ENCODE assay signal across 20 cellular contexts in genomic region chr13:43864921-43865320, GRCh38. TPM values are rescaled to one million over a fixed set of nuclear protein-coding genes. Genes with fewer than 3 reads are reported as not detected.
A peak's percentile ranks its signal among the peaks of the same experiment; 100 is the strongest.
DNase-seq lines count a peak whose midpoint lies in the region; ATAC-seq, FAIRE-seq and TF ChIP-seq lines count a peak whose summit lies in the region.
"Had no signal": no experiment of that assay in that cellular context is flagged by ENCODE, and none has a peak within 500 bp of the region (broad histone marks: within the 10 kb centered on the region; RNA-seq: fewer than 3 reads in every experiment).

No MANE protein-coding gene starts in this region.

- no peak overlapping the region; the same call in 1 of the 2 replicates for H4K91ac ChIP-seq in IMR-90 (ENCODE audit: insufficient read depth, low read depth, low read length)

- ATAC-seq in IMR-90 (ENCODE audit: low read depth) (no peak), HG02798 (IDR thresholded peaks at IDR 0.05; ENCODE audit: poor library complexity, unreplicated experiment) (no peak)
- ATAC-seq: A549, HepG2 had no signal

- H3K36me3 Mint-ChIP-seq in progenitor cell of endocrine pancreas (ENCODE audit: insufficient read depth) = peaks cover 18% of the 10 kb centered on the region

- CTCF ChIA-PET in IMR-90 (lab: Yijun Ruan, JAX) (no interaction called here), PC-9 (lab: Charles Lee) (no interaction called here)

- peaks cover 3% of the 10 kb centered on the region for H3K9me3 Mint-ChIP-seq in progenitor cell of endocrine pancreas (ENCODE audit: low read depth)
- H3K9me3 Mint-ChIP-seq: CD4-positive, alpha-beta T cell had no signal

- no peaks in the 10 kb centered on the region; the same call in 1 of the 2 replicates for H3K4me1 ChIP-seq in IMR-90 (ENCODE audit: control insufficient read depth, insufficient read depth, low read length)
- H3K4me1 ChIP-seq in PC-9 (replicated peaks; ENCODE audit: insufficient read depth) = peaks cover 21% of the 10 kb centered on the region
- H3K4me1 ChIP-seq: Caco-2 had no signal

- no peak overlapping the region for H3K14ac ChIP-seq in IMR-90 (replicated peaks; ENCODE audit: low read depth, low read length)

- H2AFZ ChIP-seq in IMR-90 (replicated peaks; ENCODE audit: low read length, poor library complexity) = no peak overlapping the region
- H2AFZ ChIP-seq in PC-9 = no peak overlapping the region

- intact Hi-C loops in IMR-90 (cut with micrococcal nuclease) (no loop called here), PC-9 (cut with micrococcal nuclease; ENCODE audit: unreplicated experiment) (no loop called here)

- no peak for TF ChIP-seq POLR2A in IMR-90 (IDR thresholded peaks at IDR 0.05; ENCODE audit: low read depth, low read length)

- H3K4me3 Mint-ChIP-seq in progenitor cell of endocrine pancreas (ENCODE audit: low read depth) = no peak overlapping the region
- H3K4me3 Mint-ChIP-seq: CD4-positive, alpha-beta T cell had no signal

- H3K56ac ChIP-seq in IMR-90 (ENCODE audit: extremely low read depth, insufficient read depth, low read length) = no peak overlapping the region

- dilution Hi-C loops in IMR-90 (cut with HindIII; ENCODE audit: low sequenced_read_pairs, unreplicated experiment) = no loop called here

- peak overlapping the region; percentile 66 for H2BK20ac ChIP-seq in IMR-90 (ENCODE audit: low read depth, low read length)

- H4K5ac ChIP-seq in IMR-90 (ENCODE audit: low read depth, low read length) = peak overlapping the region; percentile 81; the same call in 1 of the 2 replicates

- no peak overlapping the region; the same call in 1 of the 2 replicates for H3K4ac ChIP-seq in IMR-90 (ENCODE audit: low read depth, low read length)

- FAIRE-seq in urothelium cell line (lab: Jason Lieb, UNC) = no peak
- FAIRE-seq: A549, D721Med, G401.6, GM12892, GM18507, H54, HepG2 had no signal

- TF ChIP-seq CTCF in IMR-90 (conservative IDR thresholded peaks at IDR 0.05; ENCODE audit: low read depth, low read length) = no peak
- no peak for TF ChIP-seq CTCF in PC-9 (conservative IDR thresholded peaks at IDR 0.05)
- no peak for TF ChIP-seq CTCF in progenitor cell of endocrine pancreas (IDR thresholded peaks at IDR 0.05; ENCODE audit: unreplicated experiment)

- no peaks in the 10 kb centered on the region for H3K27me3 Mint-ChIP-seq in progenitor cell of endocrine pancreas
- H3K27me3 Mint-ChIP-seq: CD4-positive, alpha-beta T cell had no signal

- in situ Hi-C loops in IMR-90 (cut with MboI; ENCODE audit: low sequenced_read_pairs) = no loop called here

- H3K23ac ChIP-seq in IMR-90 (ENCODE audit: low read depth, low read length) = no peak overlapping the region

- peak overlapping the region; percentile 80; the same call in 1 of the 2 replicates for H2AK5ac ChIP-seq in IMR-90 (ENCODE audit: low read depth, low read length)

- no peaks in the 10 kb centered on the region; the same call in 1 of the 2 replicates for H3K9me3 ChIP-seq in IMR-90 (ENCODE audit: control insufficient read depth, insufficient read depth, low read length)
- 0 out of 2 replicates have a peak, but pooled peaks cover 3% of the 10 kb centered on the region for H3K9me3 ChIP-seq in PC-9 (ENCODE audit: insufficient read depth, low read depth)
- H3K9me3 ChIP-seq: A549, Caco-2 had no signal

- H4K8ac ChIP-seq in IMR-90 (ENCODE audit: low read depth in 2 of 2, low read length in 2 of 2) = no peak overlapping the region; a peak in 1 of 4 replicates

- H2AK9ac ChIP-seq in IMR-90 (replicated peaks; ENCODE audit: low read depth, low read length, poor library complexity) = no peak overlapping the region

- H2BK120ac ChIP-seq in IMR-90 (ENCODE audit: low read depth, low read length) = peak overlapping the region; percentile 57; the same call in 1 of the 2 replicates

- H3K4me2 ChIP-seq in IMR-90 (ENCODE audit: low read depth, low read length) = no peak overlapping the region
- H3K4me2 ChIP-seq in PC-9 = no peak overlapping the region

- no peak overlapping the region; the same call in 2 of the 3 replicates for H2BK15ac ChIP-seq in IMR-90 (ENCODE audit: low read depth, low read length)

- no peak overlapping the region for H3K27ac Mint-ChIP-seq in progenitor cell of endocrine pancreas
- H3K27ac Mint-ChIP-seq: CD4-positive, alpha-beta T cell had no signal

- no peaks in the 10 kb centered on the region for H3K9me2 ChIP-seq in PC-9 (ENCODE audit: insufficient read depth)

- no peak for TF ChIP-seq RAD21 in IMR-90 (IDR thresholded peaks at IDR 0.05; ENCODE audit: low read length)

- H3K36me3 ChIP-seq in IMR-90 (ENCODE audit: control insufficient read depth, insufficient read depth, low read length) = no peaks in the 10 kb centered on the region
- H3K36me3 ChIP-seq in PC-9 (ENCODE audit: low read depth) = 0 out of 2 replicates have a peak, but pooled peaks cover 5% of the 10 kb centered on the region

- H3F3A ChIP-seq in PC-9 (ENCODE audit: insufficient read depth, low read depth) = no peaks in the 10 kb centered on the region

- H3K4me3 ChIP-seq in IMR-90 (ENCODE audit: insufficient read depth, low read depth, low read length) = no peak overlapping the region
- H3K4me3 ChIP-seq in PC-9 = no peak overlapping the region
- H3K4me3 ChIP-seq: A549, GM23248 had no signal

- H3K79me2 ChIP-seq in PC-9 (ENCODE audit: low read depth) = no peaks in the 10 kb centered on the region

- H4K20me1 ChIP-seq in IMR-90 (ENCODE audit: insufficient read depth, low read length) = no peaks in the 10 kb centered on the region
- H4K20me1 ChIP-seq in PC-9 (ENCODE audit: insufficient read depth) = no peaks in the 10 kb centered on the region

- H3K27ac ChIP-seq in IMR-90 (ENCODE audit: insufficient read depth, low read length) (peak overlapping the region; percentile 16; the same call in 1 of the 2 replicates), PC-9 (peak overlapping the region; percentile 87), epithelial cell of prostate (peak overlapping the region; percentile 81)
- H3K27ac ChIP-seq: C4-2B had no signal

- H3K9ac ChIP-seq in IMR-90 (ENCODE audit: low read depth, low read length) = no peak overlapping the region

- no peaks in the 10 kb centered on the region for H3K4me1 Mint-ChIP-seq in progenitor cell of endocrine pancreas (ENCODE audit: low read depth)

- POLR2A ChIA-PET in IMR-90 (lab: Charles Lee; ENCODE audit: unreplicated experiment) (no interaction called here), PC-9 (lab: Charles Lee; ENCODE audit: unreplicated experiment) (no interaction called here)

- H3K27me3 ChIP-seq in IMR-90 (ENCODE audit: control insufficient read depth, insufficient read depth, low read length) = no peaks in the 10 kb centered on the region
- no peaks in the 10 kb centered on the region for H3K27me3 ChIP-seq in PC-9 (ENCODE audit: insufficient read depth, low read depth)

- WGBS in IMR-90 (ENCODE audit: extremely low coverage in 2 of 2, insufficient read length in 1 of 2), 2 experiments = no CpG with 5 or more reads among the region's 4 CpGs

- peak overlapping the region; percentile 1 for H2BK5ac ChIP-seq in IMR-90 (ENCODE audit: low read depth, low read length, poor library complexity, severe bottlenecking)

- H3K9me1 ChIP-seq in IMR-90 (ENCODE audit: insufficient read depth, low read length) = no peaks in the 10 kb centered on the region

- BruUV-seq in IMR-90 (replicated peaks; lab: Mats Ljungman, UMichigan) (no TSS peak), PC-9 (replicated peaks; lab: Mats Ljungman, UMichigan) (no TSS peak)

- peak overlapping the region; percentile 61; the same call in 1 of the 2 replicates for H3K18ac ChIP-seq in IMR-90 (ENCODE audit: low read depth, low read length)

- DNase-seq in IMR-90 (no peak), PC-9 (no peak), epithelial cell of prostate (ENCODE audit: low read depth, low spot score) (no peak), urothelium cell line (ENCODE audit: low spot score) (peak; percentile 2), NOMO-1 treated with DMSO at 0.1 percent for 48 hours (lab: John Stamatoyannopoulos, UW; ENCODE audit: unreplicated experiment) (no peak), progenitor cell of endocrine pancreas (ENCODE audit: low spot score, unreplicated experiment) (no peak)
- DNase-seq: AML-193; Caco-2; CD4-positive, alpha-beta T cell; GM23248; HCEC 1CT had no signal

- no peaks in the 10 kb centered on the region for H3K79me1 ChIP-seq in IMR-90 (ENCODE audit: low read depth in 1 of 2, low read length in 2 of 2)

TF ChIP-seq in IMR-90, 13 proteins besides CTCF, POLR2A, EP300 and RAD21 (continues in another document):
- TF ChIP-seq MXI1 (IDR thresholded peaks at IDR 0.05; ENCODE audit: borderline replicate concordance, low read depth, low read length) (no peak), MAZ (IDR thresholded peaks at IDR 0.05; ENCODE audit: borderline replicate concordance, low read depth, low read length) (no peak), RFX5 (IDR thresholded peaks at IDR 0.05; ENCODE audit: low read depth, low read length) (no peak), SMC3 (IDR thresholded peaks at IDR 0.05; ENCODE audit: low read depth, low read length) (no peak), NFE2L2 (IDR thresholded peaks at IDR 0.05; ENCODE audit: low read depth, low read length) (no peak), CEBPB (IDR thresholded peaks at IDR 0.05; ENCODE audit: low read depth, low read length) (no peak)
- TF ChIP-seq, protein P1, sequence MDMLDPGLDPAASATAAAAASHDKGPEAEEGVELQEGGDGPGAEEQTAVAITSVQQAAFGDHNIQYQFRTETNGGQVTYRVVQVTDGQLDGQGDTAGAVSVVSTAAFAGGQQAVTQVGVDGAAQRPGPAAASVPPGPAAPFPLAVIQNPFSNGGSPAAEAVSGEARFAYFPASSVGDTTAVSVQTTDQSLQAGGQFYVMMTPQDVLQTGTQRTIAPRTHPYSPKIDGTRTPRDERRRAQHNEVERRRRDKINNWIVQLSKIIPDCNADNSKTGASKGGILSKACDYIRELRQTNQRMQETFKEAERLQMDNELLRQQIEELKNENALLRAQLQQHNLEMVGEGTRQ (IDR thresholded peaks at IDR 0.05; ENCODE audit: low read depth, low read length) = no peak

RNA-seq across cellular contexts. Expression of gene CCDC122, which starts 14.6 kb away (rescaled TPM):
- total RNA-seq in IMR-90 (2012; rRNA removed) (0.72 and 1.9 TPM in 2 replicates), PC-9 (2021) (7.4 and 7.9 TPM in 2 replicates), progenitor cell of endocrine pancreas (12.4 and 12.9 TPM in 2 replicates)
- polyA plus RNA-seq in IMR-90 (2012; rRNA removed) = 0.27 and 0.70 TPM in 2 replicates
- polyA plus RNA-seq in IMR-90 (2012; cell fraction: cytosol; rRNA removed) = 0.12 and 0.21 TPM in 2 replicates
- 0.14 and 1.9 TPM in 2 replicates for polyA plus RNA-seq in IMR-90 (2012; cell fraction: nucleus; rRNA removed; ENCODE audit: low replicate concordance)

RNA-seq across cellular contexts. Expression of gene LACC1, which starts 14.8 kb away (rescaled TPM):
- total RNA-seq in IMR-90 (2012; rRNA removed) (4.4 and 4.7 TPM in 2 replicates), PC-9 (2021) (2.4 and 3.0 TPM in 2 replicates), progenitor cell of endocrine pancreas (2.9 and 3.8 TPM in 2 replicates)
- 1.5 and 3.2 TPM in 2 replicates for polyA plus RNA-seq in IMR-90 (2012; rRNA removed)
- polyA plus RNA-seq in IMR-90 (2012; cell fraction: cytosol; rRNA removed) = 0.76 and 0.83 TPM in 2 replicates
- polyA plus RNA-seq in IMR-90 (2012; cell fraction: nucleus; rRNA removed; ENCODE audit: low replicate concordance) = 1.1 and 3.7 TPM in 2 replicates

Comparison
In these comparisons a context has a peak if more than half of its experiments do, and no peak if none do; other contexts are left out.
1. H3K27ac ChIP-seq: peak in every context shown above with its lines; median percentile 87 in PC-9; 81 in epithelial cell of prostate; 16 in IMR-90.